8 cellular contexts compared by ENCODE assay signal in the genomic region with DNA sequence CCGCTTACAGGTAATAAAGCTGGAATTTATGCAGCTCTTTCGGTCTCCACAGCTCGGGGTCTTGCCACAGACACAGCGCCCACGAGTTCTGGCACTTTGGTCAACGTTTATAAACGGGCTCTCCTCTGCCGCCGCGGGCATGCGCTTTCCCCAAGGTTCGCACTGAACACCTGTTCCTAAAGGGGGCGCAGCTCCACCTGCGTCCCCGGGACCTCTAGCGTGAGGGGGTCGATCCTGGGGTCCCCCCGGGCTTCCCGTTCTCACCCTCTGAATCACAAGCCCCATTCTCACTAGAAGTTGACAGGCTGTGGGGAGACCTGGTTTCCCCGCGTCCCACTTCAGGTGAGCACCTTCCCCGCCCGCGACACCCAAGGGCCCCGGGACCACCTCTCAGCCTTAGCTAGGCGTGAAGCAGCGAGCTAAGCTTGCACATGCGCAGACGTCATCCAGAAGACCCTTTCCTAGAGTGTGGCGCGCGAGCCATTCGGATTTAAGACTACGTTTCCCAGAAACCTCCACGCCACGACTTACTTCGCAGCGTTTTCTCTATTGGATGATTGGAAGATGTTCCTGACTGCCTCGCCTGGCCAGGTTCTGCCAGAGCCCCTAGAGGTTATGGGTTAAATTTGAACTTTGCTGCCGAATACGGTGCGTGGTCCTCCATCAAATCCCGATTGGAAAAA. TPM values are rescaled to one million over a fixed set of nuclear protein-coding genes. Genes with fewer than 3 reads are reported as not detected.
A peak's percentile ranks its signal among the peaks of the same experiment; 100 is the strongest.
DNase-seq lines count a peak whose midpoint lies in the region; ATAC-seq and TF ChIP-seq lines count a peak whose summit lies in the region.

No MANE protein-coding gene starts in this region.

- H3K9me3 ChIP-seq in cardiac muscle cell (ENCODE audit: low read depth), result no peaks in the 10 kb centered on the region
- no peaks in the 10 kb centered on the region for H3K9me3 ChIP-seq in osteoblast (ENCODE audit: low read depth, low read length)

- H3K27me3 Mint-ChIP-seq in IgD-negative memory B cell, result peaks cover 45% of the 10 kb centered on the region
- peaks cover 61% of the 10 kb centered on the region for H3K27me3 Mint-ChIP-seq in activated naive CD8-positive, alpha-beta T cell treated with anti-CD3 and anti-CD28 coated beads for 36 hours

- peak overlapping the region; percentile 93 for H2AFZ ChIP-seq in osteoblast (ENCODE audit: low read length)

- no peaks in the 10 kb centered on the region for H3K36me3 ChIP-seq in cardiac muscle cell
- H3K36me3 ChIP-seq in osteoblast (ENCODE audit: insufficient read depth, low read length), result no peaks in the 10 kb centered on the region

- H4K20me1 ChIP-seq in osteoblast (ENCODE audit: insufficient read depth, low read length), result no peaks in the 10 kb centered on the region

- no peaks in the 10 kb centered on the region for H3K4me1 ChIP-seq in cardiac muscle cell (ENCODE audit: low read depth)
- H3K4me1 ChIP-seq in osteoblast (ENCODE audit: insufficient read depth, low read length), result peaks cover 8% of the 10 kb centered on the region

- ATAC-seq in GM21526 (IDR thresholded peaks at IDR 0.05; ENCODE audit: low FRiP score, unreplicated experiment), result peak; percentile 37

- peak overlapping the region; percentile 97 for H3K4me2 ChIP-seq in osteoblast (ENCODE audit: insufficient read depth, low read length)

- H3K36me3 Mint-ChIP-seq in IgD-negative memory B cell, result peaks cover 2% of the 10 kb centered on the region
- peaks cover 2% of the 10 kb centered on the region for H3K36me3 Mint-ChIP-seq in activated naive CD8-positive, alpha-beta T cell treated with anti-CD3 and anti-CD28 coated beads for 36 hours

- no peak overlapping the region for H3K27ac ChIP-seq in cardiac muscle cell
- H3K27ac ChIP-seq in osteoblast (ENCODE audit: low read depth, low read length), result no peak overlapping the region

- TF ChIP-seq CTCF in cardiac muscle cell (IDR thresholded peaks at IDR 0.05; ENCODE audit: low read depth, low read length), result peak; percentile 25
- no peak for TF ChIP-seq CTCF in osteoblast (IDR thresholded peaks at IDR 0.05; ENCODE audit: extremely low read depth, low read depth, low read length)

- no peaks in the 10 kb centered on the region for H3K79me2 ChIP-seq in osteoblast (ENCODE audit: insufficient read depth, low read length)

- peak overlapping the region; percentile 30 to 55 (median 31) for H3K27ac Mint-ChIP-seq in IgD-negative memory B cell
- H3K27ac Mint-ChIP-seq in activated naive CD8-positive, alpha-beta T cell treated with anti-CD3 and anti-CD28 coated beads for 36 hours, result peak overlapping the region; percentile 64

- DNase-seq in DMS79 (lab: John Stamatoyannopoulos, UW) (peak; percentile 77), OCI-M1 (lab: John Stamatoyannopoulos, UW) (peak; percentile 91), cardiac muscle cell (ENCODE audit: low read depth in 1 of 2, low spot score in 1 of 2) (peak; percentile 81 to 98), osteoblast (ENCODE audit: insufficient read length, low spot score, missing footprints) (peak; percentile 83), CD1c-positive myeloid dendritic cell (ENCODE audit: extremely low spot score) (no peak)
- DNase-seq in activated naive CD8-positive, alpha-beta T cell treated with anti-CD3 and anti-CD28 coated beads for 36 hours, result peak; percentile 70

- H3K4me3 Mint-ChIP-seq in IgD-negative memory B cell, result peak overlapping the region; percentile 82 to 94 (median 89)
- H3K4me3 Mint-ChIP-seq in activated naive CD8-positive, alpha-beta T cell treated with anti-CD3 and anti-CD28 coated beads for 36 hours, result peak overlapping the region; percentile 70

- no peaks in the 10 kb centered on the region for H3K9me3 Mint-ChIP-seq in IgD-negative memory B cell
- peaks cover 4% of the 10 kb centered on the region for H3K9me3 Mint-ChIP-seq in activated naive CD8-positive, alpha-beta T cell treated with anti-CD3 and anti-CD28 coated beads for 36 hours

- H3K4me3 ChIP-seq in cardiac muscle cell (peak overlapping the region; percentile 49), osteoblast (ENCODE audit: insufficient read depth, low read length) (peak overlapping the region; percentile 74)

- peaks cover 23 to 32% (median 28%) of the 10 kb centered on the region in 3 donors for H3K4me1 Mint-ChIP-seq in IgD-negative memory B cell
- peaks cover 25% of the 10 kb centered on the region for H3K4me1 Mint-ChIP-seq in activated naive CD8-positive, alpha-beta T cell treated with anti-CD3 and anti-CD28 coated beads for 36 hours

- H3K27me3 ChIP-seq in cardiac muscle cell (peaks cover 6% of the 10 kb centered on the region), osteoblast (ENCODE audit: insufficient read depth, low read length) (peaks cover 42% of the 10 kb centered on the region)

RNA-seq across cellular contexts. Expression of gene ZNF782, which starts 21.3 kb away (rescaled TPM):
- polyA plus RNA-seq in IgD-negative memory B cell, result 1.8 TPM
- 1 to 10 TPM; 2.5 to 4.0 TPM for total RNA-seq in activated naive CD8-positive, alpha-beta T cell treated with anti-CD3 and anti-CD28 coated beads for 36 hours
- total RNA-seq in cardiac muscle cell, result 5.5 and 6.7 TPM in 2 replicates
- 2.7 and 3.0 TPM in 2 replicates for polyA plus RNA-seq in cardiac muscle cell
- 5.4 and 8.5 TPM in 2 replicates for total RNA-seq in osteoblast

RNA-seq across cellular contexts. Expression of gene NUTM2G, which starts 53.0 kb away (rescaled TPM):
- polyA plus RNA-seq in IgD-negative memory B cell (0.19 TPM), cardiac muscle cell (0.40 and 0.91 TPM in 2 replicates)
- total RNA-seq in activated naive CD8-positive, alpha-beta T cell treated with anti-CD3 and anti-CD28 coated beads for 36 hours, result not detected
- total RNA-seq in cardiac muscle cell (0.33 TPM in 1 of 2 replicates, not detected in the other), osteoblast (not detected in 2 replicates)
